Comparison of ENCODE assay signal across 25 cellular contexts in the genomic region with DNA sequence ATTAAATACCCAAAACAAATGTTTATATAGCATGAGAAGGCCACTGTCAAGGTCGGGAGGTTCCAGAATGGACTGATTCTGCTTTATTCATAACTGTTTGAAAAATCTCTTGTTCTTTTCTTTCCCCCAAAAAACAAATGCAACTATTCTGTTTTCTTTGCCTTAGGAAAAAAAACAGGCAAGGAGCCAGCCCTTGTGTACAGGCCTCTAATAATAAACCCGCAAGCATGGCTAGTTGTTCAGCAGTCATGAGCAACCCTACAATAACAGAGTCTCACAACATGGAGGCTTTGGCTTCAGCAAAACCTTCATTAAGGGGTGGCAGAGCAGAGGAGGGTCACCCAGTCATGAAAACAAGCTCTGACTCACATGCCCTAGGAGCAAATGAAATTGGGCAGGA.
DNase-seq lines count a peak whose midpoint lies in the region; TF ChIP-seq lines count a peak whose summit lies in the region.
"Had no signal": no experiment of that assay in that cellular context is flagged by ENCODE, and none has a peak within 500 bp of the region (broad histone marks: within the 10 kb centered on the region; RNA-seq: fewer than 3 reads in every experiment).

No MANE protein-coding gene starts in this region.

- CTCF ChIA-PET in HEK293T (lab: Yijun Ruan, JAX): no interaction called here

- H3K4me3 Mint-ChIP-seq in HFFc6: no peak overlapping the region
- H3K4me3 Mint-ChIP-seq in brain: no peak overlapping the region
- H3K4me3 Mint-ChIP-seq: activated naive CD4-positive, alpha-beta T cell treated with anti-CD3 and anti-CD28 coated beads, Interleukin-2, amount 10 ng/mL, durations not matched to agents 7 days and 5 days; CD8-positive, alpha-beta memory T cell; dendritic cell treated with granulocyte-macrophage colony-stimulating factor and Interleukin-4, amounts not matched to agents 40 ng/mL and 50 ng/mL, for 4 days; GM23338; natural killer cell treated with Interleukin-12 subunit alpha and Interleukin-12 subunit beta and Interleukin-15 and Interleukin-18, amount 100 ng/mL, for 72 hours had no signal

- H3K4me1 Mint-ChIP-seq in HFFc6 (ENCODE audit: low read depth) (peaks cover 30% of the 10 kb centered on the region), brain (peaks cover 59% of the 10 kb centered on the region)
- H3K4me1 Mint-ChIP-seq: activated naive CD4-positive, alpha-beta T cell treated with anti-CD3 and anti-CD28 coated beads, Interleukin-2, amount 10 ng/mL, durations not matched to agents 7 days and 5 days; CD8-positive, alpha-beta memory T cell had no signal

- TF ChIP-seq CTCF in HFFc6 (IDR thresholded peaks at IDR 0.05): no peak
- TF ChIP-seq CTCF in brain (conservative IDR thresholded peaks at IDR 0.05): no peak

- POLR2A ChIA-PET in HEK293T (lab: Yijun Ruan, JAX): no interaction called here

- peak overlapping the region; percentile 47 for H3K27ac Mint-ChIP-seq in HFFc6
- peak overlapping the region in 4 of 5 experiments; percentile 28 to 83 (median 50) for H3K27ac Mint-ChIP-seq in brain
- H3K27ac Mint-ChIP-seq: activated naive CD4-positive, alpha-beta T cell treated with anti-CD3 and anti-CD28 coated beads, Interleukin-2, amount 10 ng/mL, durations not matched to agents 7 days and 5 days; CD8-positive, alpha-beta memory T cell; dendritic cell treated with granulocyte-macrophage colony-stimulating factor and Interleukin-4, amounts not matched to agents 40 ng/mL and 50 ng/mL, for 4 days; GM23338; natural killer cell treated with Interleukin-12 subunit alpha and Interleukin-12 subunit beta and Interleukin-15 and Interleukin-18, amount 100 ng/mL, for 72 hours had no signal

- no peaks in the 10 kb centered on the region for H3K9me3 Mint-ChIP-seq in HFFc6
- H3K9me3 Mint-ChIP-seq in brain: peaks cover 0 to 4% (median 0%) of the 10 kb centered on the region in 5 experiments
- H3K9me3 Mint-ChIP-seq: activated naive CD4-positive, alpha-beta T cell treated with anti-CD3 and anti-CD28 coated beads, Interleukin-2, amount 10 ng/mL, durations not matched to agents 7 days and 5 days; dendritic cell treated with granulocyte-macrophage colony-stimulating factor and Interleukin-4, amounts not matched to agents 40 ng/mL and 50 ng/mL, for 4 days; GM23338; natural killer cell treated with Interleukin-12 subunit alpha and Interleukin-12 subunit beta and Interleukin-15 and Interleukin-18, amount 100 ng/mL, for 72 hours had no signal

- DNase-seq in HFFc6: no peak
- DNase-seq in stromal cell of bone marrow (ENCODE audit: low read depth): peak; percentile 8
- DNase-seq in MV-4-11 (lab: John Stamatoyannopoulos, UW): no peak
- DNase-seq in activated CD4-positive, alpha-beta T cell treated with anti-CD3 and anti-CD28 coated beads for 48 hours: no peak
- no peak for DNase-seq in NK-92 treated with Interleukin-12 subunit alpha and Interleukin-12 subunit beta, amount 100 ng/mL, for 24 hours (lab: John Stamatoyannopoulos, UW)
- DNase-seq in HEK293T (ENCODE audit: extremely low spot score): no peak
- DNase-seq: activated CD4-positive, alpha-beta T cell treated with anti-CD3 and anti-CD28 coated beads, Interleukin-2, amount 50 U/mL, for 48 hours; activated CD4-positive, CD25-positive, alpha-beta regulatory T cell; activated CD8-positive, alpha-beta memory T cell treated with anti-CD3 and anti-CD28 coated beads, Interleukin-2, amount 50 U/mL, for 48 hours; activated naive CD4-positive, alpha-beta T cell treated with anti-CD3 and anti-CD28 coated beads, Interleukin-2, amount 10 ng/mL, durations not matched to agents 7 days and 5 days; BE2C; CD8-positive, alpha-beta memory T cell; foreskin keratinocyte; Kasumi-1; NCI-H1694 treated with DMSO at 0.1 percent for 48 hours; pancreas; stimulated activated CD4-positive, alpha-beta T cell treated with anti-CD3 and anti-CD28 coated beads, Interleukin-2, amount 100 ng/mL, for 48 hours had no signal

- peaks cover 9% of the 10 kb centered on the region; the same call in 1 of the 2 replicates for H3K36me3 Mint-ChIP-seq in HFFc6 (ENCODE audit: low read depth)
- no peaks in the 10 kb centered on the region for H3K36me3 Mint-ChIP-seq in brain
- H3K36me3 Mint-ChIP-seq: activated naive CD4-positive, alpha-beta T cell treated with anti-CD3 and anti-CD28 coated beads, Interleukin-2, amount 10 ng/mL, durations not matched to agents 7 days and 5 days; CD8-positive, alpha-beta memory T cell; natural killer cell treated with Interleukin-12 subunit alpha and Interleukin-12 subunit beta and Interleukin-15 and Interleukin-18, amount 100 ng/mL, for 72 hours had no signal

- no peaks in the 10 kb centered on the region for H3K27me3 ChIP-seq in layer of hippocampus (ENCODE audit: control insufficient read depth, insufficient read depth, low read length)
- H3K27me3 ChIP-seq: foreskin keratinocyte, pancreas, SJSA1, suprapubic skin had no signal

- H3K27ac ChIP-seq in layer of hippocampus (ENCODE audit: low read depth, low read length): peak overlapping the region; percentile 43
- H3K27ac ChIP-seq: esophagus muscularis mucosa, foreskin keratinocyte, pancreas, SJSA1, suprapubic skin had no signal

- H3K27me3 Mint-ChIP-seq in HFFc6 (ENCODE audit: insufficient read depth) (no peaks in the 10 kb centered on the region; the same call in 1 of the 2 replicates), brain (peaks cover 3% of the 10 kb centered on the region)
- H3K27me3 Mint-ChIP-seq: activated naive CD4-positive, alpha-beta T cell treated with anti-CD3 and anti-CD28 coated beads, Interleukin-2, amount 10 ng/mL, durations not matched to agents 7 days and 5 days had no signal

TF ChIP-seq in HEK293T, 16 proteins besides CTCF, POLR2A, EP300 and RAD21:
- TF ChIP-seq NFRKB (IDR thresholded peaks at IDR 0.05): no peak
- TF ChIP-seq BHLHE40 (IDR thresholded peaks at IDR 0.05; ENCODE audit: borderline replicate concordance): no peak
- no peak for TF ChIP-seq LEF1 (IDR thresholded peaks at IDR 0.05; ENCODE audit: borderline replicate concordance)
- TF ChIP-seq SUZ12 (IDR thresholded peaks at IDR 0.05): no peak
- TF ChIP-seq ZNF384 (IDR thresholded peaks at IDR 0.05): no peak
- TF ChIP-seq, protein P1, sequence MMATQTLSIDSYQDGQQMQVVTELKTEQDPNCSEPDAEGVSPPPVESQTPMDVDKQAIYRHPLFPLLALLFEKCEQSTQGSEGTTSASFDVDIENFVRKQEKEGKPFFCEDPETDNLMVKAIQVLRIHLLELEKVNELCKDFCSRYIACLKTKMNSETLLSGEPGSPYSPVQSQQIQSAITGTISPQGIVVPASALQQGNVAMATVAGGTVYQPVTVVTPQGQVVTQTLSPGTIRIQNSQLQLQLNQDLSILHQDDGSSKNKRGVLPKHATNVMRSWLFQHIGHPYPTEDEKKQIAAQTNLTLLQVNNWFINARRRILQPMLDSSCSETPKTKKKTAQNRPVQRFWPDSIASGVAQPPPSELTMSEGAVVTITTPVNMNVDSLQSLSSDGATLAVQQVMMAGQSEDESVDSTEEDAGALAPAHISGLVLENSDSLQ (IDR thresholded peaks at IDR 0.05): no peak
- TF ChIP-seq FOXA1 (IDR thresholded peaks at IDR 0.05): no peak
- TF ChIP-seq HDGF (IDR thresholded peaks at IDR 0.05; ENCODE audit: borderline replicate concordance): no peak
- no peak for TF ChIP-seq ELF4 (IDR thresholded peaks at IDR 0.05)
- no peak for TF ChIP-seq SP1 (IDR thresholded peaks at IDR 0.05)
- no peak for TF ChIP-seq CTBP1 (IDR thresholded peaks at IDR 0.05; ENCODE audit: borderline replicate concordance)
- no peak for TF ChIP-seq TARDBP (IDR thresholded peaks at IDR 0.05)
- no peak for TF ChIP-seq FOXM1 (IDR thresholded peaks at IDR 0.05; ENCODE audit: borderline replicate concordance)
TF ChIP-seq in HEK293T: peak in this region for 0.
